In genomic region chr11:9616858-9617257, GRCh38 we compare ENCODE assay signal across 20 cellular contexts. TPM values are rescaled to one million over a fixed set of nuclear protein-coding genes. Genes with fewer than 3 reads are reported as not detected.
DNase-seq lines count a peak whose midpoint lies in the region; ATAC-seq, FAIRE-seq and TF ChIP-seq lines count a peak whose summit lies in the region.
"Had no signal": no experiment of that assay in that cellular context is flagged by ENCODE, and none has a peak within 500 bp of the region (broad histone marks: within the 10 kb centered on the region; RNA-seq: fewer than 3 reads in every experiment).

No MANE protein-coding gene starts in this region.

- CTCF ChIA-PET in activated CD8-positive, alpha-beta T cell treated with anti-CD3 and anti-CD28 coated beads for 36 hours (lab: Charles Lee) = interaction anchor here (1.3 to 1.9 kb wide), 2 partner anchors 110 to 142 kb away, joined by 3 to 7 read pairs; no protein-coding TSS in a partner anchor
- CTCF ChIA-PET in activated CD8-positive, alpha-beta T cell treated with anti-CD3 and anti-CD28 coated beads, Interleukin-2, amount 10 ng/mL, durations not matched to agents 7 days and 5 days (lab: Charles Lee) = interaction anchor here (1.3 to 2.0 kb wide), 2 partner anchors 82 to 131 kb away, joined by 5 to 10 read pairs; no protein-coding TSS in a partner anchor
- CTCF ChIA-PET in IMR-90 (lab: Yijun Ruan, JAX) = no interaction called here
- CTCF ChIA-PET in endothelial cell of umbilical vein (lab: Charles Lee) = interaction anchor here (1.0 to 1.3 kb wide), 2 partner anchors 82 to 109 kb away, joined by 3 to 4 read pairs; no protein-coding TSS in a partner anchor
- CTCF ChIA-PET in activated CD8-positive, alpha-beta memory T cell treated with anti-CD3 and anti-CD28 coated beads, Interleukin-2, amount 10 ng/mL, durations not matched to agents 7 days and 5 days (lab: Charles Lee) = no interaction called here

- H3K27ac Mint-ChIP-seq in activated CD8-positive, alpha-beta T cell treated with anti-CD3 and anti-CD28 coated beads for 36 hours = no peak overlapping the region
- no peak overlapping the region for H3K27ac Mint-ChIP-seq in activated CD8-positive, alpha-beta T cell treated with anti-CD3 and anti-CD28 coated beads, Interleukin-2, amount 10 ng/mL, durations not matched to agents 7 days and 5 days
- no peak overlapping the region for H3K27ac Mint-ChIP-seq in activated CD8-positive, alpha-beta memory T cell treated with anti-CD3 and anti-CD28 coated beads, Interleukin-2, amount 10 ng/mL, durations not matched to agents 7 days and 5 days
- H3K27ac Mint-ChIP-seq: CD8-positive, alpha-beta T cell; T-helper 1 cell treated with Interleukin-12 subunit alpha and Interleukin-12 subunit beta and Interleukin-4 antibody, amounts not matched to agents 30 μg/mL and 1 μg/mL, for 36 hours had no signal

- peak overlapping the region; percentile 46; the same call in 1 of the 3 replicates for H2BK15ac ChIP-seq in IMR-90 (ENCODE audit: low read depth, low read length)

- H4K5ac ChIP-seq in IMR-90 (ENCODE audit: low read depth, low read length) = 0 out of 2 replicates have a peak overlapping the region, but pooled peaks have one; percentile 22

- peaks cover 28% of the 10 kb centered on the region for H3K9me1 ChIP-seq in IMR-90 (ENCODE audit: insufficient read depth, low read length)
- no peaks in the 10 kb centered on the region for H3K9me1 ChIP-seq in endothelial cell of umbilical vein (replicated peaks; ENCODE audit: control insufficient read depth, extremely low read depth, insufficient read depth, low read length)

- peak overlapping the region; percentile 82 for H2BK5ac ChIP-seq in IMR-90 (ENCODE audit: low read depth, low read length, poor library complexity, severe bottlenecking)

- no peak overlapping the region for H3K4me3 Mint-ChIP-seq in activated CD8-positive, alpha-beta T cell treated with anti-CD3 and anti-CD28 coated beads for 36 hours
- no peak overlapping the region for H3K4me3 Mint-ChIP-seq in activated CD8-positive, alpha-beta T cell treated with anti-CD3 and anti-CD28 coated beads, Interleukin-2, amount 10 ng/mL, durations not matched to agents 7 days and 5 days
- no peak overlapping the region for H3K4me3 Mint-ChIP-seq in activated CD8-positive, alpha-beta memory T cell treated with anti-CD3 and anti-CD28 coated beads, Interleukin-2, amount 10 ng/mL, durations not matched to agents 7 days and 5 days
- H3K4me3 Mint-ChIP-seq: CD8-positive, alpha-beta T cell; T-helper 1 cell treated with Interleukin-12 subunit alpha and Interleukin-12 subunit beta and Interleukin-4 antibody, amounts not matched to agents 30 μg/mL and 1 μg/mL, for 36 hours had no signal

- peak overlapping the region; percentile 88 for H3K4ac ChIP-seq in IMR-90 (ENCODE audit: low read depth, low read length)

- H3K27ac ChIP-seq in IMR-90 (ENCODE audit: insufficient read depth, low read length) (no peak overlapping the region), endothelial cell of umbilical vein (ENCODE audit: insufficient read depth, low read depth, low read length) (no peak overlapping the region), spleen (peak overlapping the region in 5 of 8 donors; percentile 90 to 95 (median 92))
- H3K27ac ChIP-seq: HL-60, parathyroid adenoma had no signal

- H3K4me1 Mint-ChIP-seq in activated CD8-positive, alpha-beta T cell treated with anti-CD3 and anti-CD28 coated beads for 36 hours (ENCODE audit: low read depth) = peaks cover 32% of the 10 kb centered on the region
- peaks cover 20% of the 10 kb centered on the region for H3K4me1 Mint-ChIP-seq in activated CD8-positive, alpha-beta T cell treated with anti-CD3 and anti-CD28 coated beads, Interleukin-2, amount 10 ng/mL, durations not matched to agents 7 days and 5 days (ENCODE audit: low read depth)
- peaks cover 20% of the 10 kb centered on the region for H3K4me1 Mint-ChIP-seq in activated CD8-positive, alpha-beta memory T cell treated with anti-CD3 and anti-CD28 coated beads, Interleukin-2, amount 10 ng/mL, durations not matched to agents 7 days and 5 days

- in situ Hi-C loops in IMR-90 (cut with MboI; ENCODE audit: low sequenced_read_pairs) = loop anchor here (5.0 to 25.0 kb wide), 3 partner anchors 45 to 695 kb away; partner anchors contain the start of genes ADM and SWAP70

- peak overlapping the region; percentile 73 for H2AK5ac ChIP-seq in IMR-90 (ENCODE audit: low read depth, low read length)

- peak overlapping the region; percentile 91 for H3K14ac ChIP-seq in IMR-90 (replicated peaks; ENCODE audit: low read depth, low read length)

- H3K79me2 ChIP-seq in endothelial cell of umbilical vein (ENCODE audit: control insufficient read depth, insufficient read depth, low read length) = no peaks in the 10 kb centered on the region
- H3K79me2 ChIP-seq: parathyroid adenoma had no signal

- H3K9me3 ChIP-seq in IMR-90 (ENCODE audit: control insufficient read depth, insufficient read depth, low read length) (no peaks in the 10 kb centered on the region), endothelial cell of umbilical vein (replicated peaks; ENCODE audit: control insufficient read depth, insufficient read depth, low read length) (no peaks in the 10 kb centered on the region), spleen (no peaks in the 10 kb centered on the region)

- H3K4me3 ChIP-seq in IMR-90 (ENCODE audit: insufficient read depth, low read depth, low read length) (no peak overlapping the region), endothelial cell of umbilical vein (replicated peaks in 1 of 3; ENCODE audit: insufficient read depth in 1 of 3, low read depth in 1 of 3, low read length in 3 of 3) (no peak overlapping the region), spleen (no peak overlapping the region)
- H3K4me3 ChIP-seq: smooth muscle cell had no signal

- H3K27me3 Mint-ChIP-seq in activated CD8-positive, alpha-beta T cell treated with anti-CD3 and anti-CD28 coated beads for 36 hours = no peaks in the 10 kb centered on the region
- H3K27me3 Mint-ChIP-seq in activated CD8-positive, alpha-beta T cell treated with anti-CD3 and anti-CD28 coated beads, Interleukin-2, amount 10 ng/mL, durations not matched to agents 7 days and 5 days (ENCODE audit: low read depth) = peaks cover 4% of the 10 kb centered on the region
- H3K27me3 Mint-ChIP-seq in activated CD8-positive, alpha-beta memory T cell treated with anti-CD3 and anti-CD28 coated beads, Interleukin-2, amount 10 ng/mL, durations not matched to agents 7 days and 5 days = no peaks in the 10 kb centered on the region

- peak overlapping the region; percentile 92 for H4K91ac ChIP-seq in IMR-90 (ENCODE audit: insufficient read depth, low read depth, low read length)

- H3K9ac ChIP-seq in IMR-90 (ENCODE audit: low read depth, low read length) (no peak overlapping the region), endothelial cell of umbilical vein (replicated peaks; ENCODE audit: extremely low read depth, insufficient read depth, low read length) (no peak overlapping the region)
- H3K9ac ChIP-seq: parathyroid adenoma had no signal

- intact Hi-C loops in activated CD8-positive, alpha-beta T cell treated with anti-CD3 and anti-CD28 coated beads for 36 hours (cut with micrococcal nuclease) = loop anchor here (10.0 kb wide), 1 partner anchor 678 kb away; the partner anchor contains the start of gene SBF2
- intact Hi-C loops in IMR-90 (cut with micrococcal nuclease) = loop anchor here (5.0 kb wide), 1 partner anchor 45 kb away; the partner anchor contains the start of gene SWAP70
- intact Hi-C loops in endothelial cell of umbilical vein (cut with micrococcal nuclease) = no loop called here
- intact Hi-C loops in spleen (cut with DNase I; ENCODE audit: low total_unique reads) = loop anchor here (5.0 to 10.0 kb wide), 2 partner anchors 48 to 110 kb away; partner anchors contain the start of gene SWAP70

- H3K27me3 ChIP-seq in IMR-90 (ENCODE audit: control insufficient read depth, insufficient read depth, low read length) (no peaks in the 10 kb centered on the region), endothelial cell of umbilical vein (ENCODE audit: control insufficient read depth in 2 of 2, insufficient read depth in 2 of 2, low read length in 2 of 2) (no peaks in the 10 kb centered on the region), spleen (replicated peaks in 1 of 7) (no peaks in the 10 kb centered on the region)

- H3K23ac ChIP-seq in IMR-90 (ENCODE audit: low read depth, low read length) = peak overlapping the region; percentile 18; the same call in 1 of the 2 replicates

- 100% methylated on average over 3 of the region's 4 CpGs; no CpG with 5 or more reads in 1 of the 2 experiments for WGBS in IMR-90 (ENCODE audit: extremely low coverage in 2 of 2, insufficient read length in 1 of 2), 2 experiments
- 90 to 95% (median 92%) methylated on average over 4 of the region's 4 CpGs for whole genome bisulfite sequencing in spleen, 5 donors

- no peak for TF ChIP-seq CTCF in activated CD8-positive, alpha-beta T cell treated with anti-CD3 and anti-CD28 coated beads for 36 hours (IDR thresholded peaks at IDR 0.05)
- no peak for TF ChIP-seq CTCF in IMR-90 (conservative IDR thresholded peaks at IDR 0.05; ENCODE audit: low read depth, low read length)
- no peak for TF ChIP-seq CTCF in endothelial cell of umbilical vein (IDR thresholded peaks at IDR 0.05; ENCODE audit: extremely low read depth in 1 of 2, insufficient read depth in 1 of 2, low read depth in 1 of 2, low read length in 2 of 2)
- no peak for TF ChIP-seq CTCF in spleen (IDR thresholded peaks at IDR 0.05 in 8 of 11, conservative IDR thresholded peaks at IDR 0.05 in 3 of 11)

- H2BK20ac ChIP-seq in IMR-90 (ENCODE audit: low read depth, low read length) = peak overlapping the region; percentile 94

- H3K36me3 ChIP-seq in IMR-90 (ENCODE audit: control insufficient read depth, insufficient read depth, low read length) (no peaks in the 10 kb centered on the region), endothelial cell of umbilical vein (ENCODE audit: control insufficient read depth in 2 of 2, extremely low read depth in 1 of 2, insufficient read depth in 2 of 2, low read length in 2 of 2) (no peaks in the 10 kb centered on the region), spleen (no peaks in the 10 kb centered on the region)

- H3K79me1 ChIP-seq in IMR-90 (ENCODE audit: low read depth in 1 of 2, low read length in 2 of 2) = peaks cover 0 to 27% of the 10 kb centered on the region in 2 experiments

- FAIRE-seq in endothelial cell of umbilical vein (lab: Jason Lieb, UNC) = peak; percentile 8

- peak; percentile 59 for DNase-seq in activated CD8-positive, alpha-beta T cell treated with anti-CD3 and anti-CD28 coated beads for 36 hours
- DNase-seq in activated CD8-positive, alpha-beta T cell treated with anti-CD3 and anti-CD28 coated beads, Interleukin-2, amount 10 ng/mL, durations not matched to agents 7 days and 5 days = no peak
- DNase-seq in IMR-90 = peak; percentile 66
- DNase-seq in endothelial cell of umbilical vein (ENCODE audit: low read depth, low spot score) = peak; percentile 14
- no peak for DNase-seq in spleen
- DNase-seq in NCI-H2227 treated with DMSO at 0.1 percent for 48 hours (lab: John Stamatoyannopoulos, UW) = no peak
- no peak for DNase-seq in activated CD8-positive, alpha-beta memory T cell treated with anti-CD3 and anti-CD28 coated beads, Interleukin-2, amount 10 ng/mL, durations not matched to agents 7 days and 5 days
- DNase-seq: activated CD4-positive, CD25-positive, alpha-beta regulatory T cell treated with anti-CD3 and anti-CD28 coated beads, Interleukin-2, amount 50 U/mL, for 72 hours; caudate nucleus; CD8-positive, alpha-beta T cell; DMS79 treated with DMSO at 0.1 percent for 48 hours; foreskin melanocyte; KG1; left colon; NCI-H1092 treated with DMSO at 0.1 percent for 48 hours had no signal

- H4K8ac ChIP-seq in IMR-90 (ENCODE audit: low read depth in 2 of 2, low read length in 2 of 2) = peak overlapping the region in 1 of 2 experiments; percentile 36; a peak in 1 of 4 replicates

- H3K18ac ChIP-seq in IMR-90 (ENCODE audit: low read depth, low read length) = peak overlapping the region; percentile 75; the same call in 1 of the 2 replicates

- no peak for ATAC-seq in activated CD8-positive, alpha-beta T cell treated with anti-CD3 and anti-CD28 coated beads for 36 hours
- no peak for ATAC-seq in activated CD8-positive, alpha-beta T cell treated with anti-CD3 and anti-CD28 coated beads, Interleukin-2, amount 10 ng/mL, durations not matched to agents 7 days and 5 days
- no peak for ATAC-seq in IMR-90 (ENCODE audit: low read depth)
- no peak for ATAC-seq in HG03280 (IDR thresholded peaks at IDR 0.05; ENCODE audit: unreplicated experiment)
- ATAC-seq in activated CD8-positive, alpha-beta memory T cell treated with anti-CD3 and anti-CD28 coated beads, Interleukin-2, amount 10 ng/mL, durations not matched to agents 7 days and 5 days = no peak
- ATAC-seq: CD8-positive, alpha-beta T cell; left colon had no signal

- TF ChIP-seq RAD21 in IMR-90 (IDR thresholded peaks at IDR 0.05; ENCODE audit: low read length) = no peak

- no peaks in the 10 kb centered on the region for H3K36me3 Mint-ChIP-seq in activated CD8-positive, alpha-beta T cell treated with anti-CD3 and anti-CD28 coated beads for 36 hours (ENCODE audit: low read depth)
- no peaks in the 10 kb centered on the region for H3K36me3 Mint-ChIP-seq in activated CD8-positive, alpha-beta T cell treated with anti-CD3 and anti-CD28 coated beads, Interleukin-2, amount 10 ng/mL, durations not matched to agents 7 days and 5 days (ENCODE audit: low read depth)
- H3K36me3 Mint-ChIP-seq in activated CD8-positive, alpha-beta memory T cell treated with anti-CD3 and anti-CD28 coated beads, Interleukin-2, amount 10 ng/mL, durations not matched to agents 7 days and 5 days = no peaks in the 10 kb centered on the region
- H3K36me3 Mint-ChIP-seq: CD8-positive, alpha-beta T cell had no signal

- peak overlapping the region; percentile 76 for H2AFZ ChIP-seq in IMR-90 (replicated peaks; ENCODE audit: low read length, poor library complexity)
- H2AFZ ChIP-seq in endothelial cell of umbilical vein (ENCODE audit: low read depth, low read length) = no peak overlapping the region
- H2AFZ ChIP-seq: parathyroid adenoma had no signal

- peak overlapping the region; percentile 4; the same call in 1 of the 2 replicates for H3K56ac ChIP-seq in IMR-90 (ENCODE audit: extremely low read depth, insufficient read depth, low read length)

- BruUV-seq in IMR-90 (replicated peaks; lab: Mats Ljungman, UMichigan) (no TSS peak), endothelial cell of umbilical vein (replicated peaks; lab: Mats Ljungman, UMichigan) (no TSS peak)

- H3K4me2 ChIP-seq in IMR-90 (ENCODE audit: low read depth, low read length) (no peak overlapping the region), endothelial cell of umbilical vein (ENCODE audit: insufficient read depth, low read length) (no peak overlapping the region)
- H3K4me2 ChIP-seq: smooth muscle cell had no signal

- dilution Hi-C loops in IMR-90 (cut with HindIII; ENCODE audit: low sequenced_read_pairs, unreplicated experiment) (no loop called here), endothelial cell of umbilical vein (cut with MboI; ENCODE audit: extremely low pct_ligation_motif_present, low sequenced_read_pairs) (loop anchor here (25.0 kb wide), 1 partner anchor 120 kb away; no protein-coding TSS in a partner anchor)

- POLR2A ChIA-PET in activated CD8-positive, alpha-beta T cell treated with anti-CD3 and anti-CD28 coated beads for 36 hours (lab: Charles Lee) = interaction anchor here (0.8 to 0.9 kb wide), 2 partner anchors 16 to 37 kb away, joined by 3 read pairs; no protein-coding TSS in a partner anchor
- POLR2A ChIA-PET in activated CD8-positive, alpha-beta T cell treated with anti-CD3 and anti-CD28 coated beads, Interleukin-2, amount 10 ng/mL, durations not matched to agents 7 days and 5 days (lab: Charles Lee) = no interaction called here
- POLR2A ChIA-PET in IMR-90 (lab: Charles Lee; ENCODE audit: unreplicated experiment) = no interaction called here
- POLR2A ChIA-PET in endothelial cell of umbilical vein (lab: Charles Lee) = no interaction called here

- no peaks in the 10 kb centered on the region for H3K9me3 Mint-ChIP-seq in activated CD8-positive, alpha-beta T cell treated with anti-CD3 and anti-CD28 coated beads for 36 hours
- no peaks in the 10 kb centered on the region for H3K9me3 Mint-ChIP-seq in activated CD8-positive, alpha-beta T cell treated with anti-CD3 and anti-CD28 coated beads, Interleukin-2, amount 10 ng/mL, durations not matched to agents 7 days and 5 days (ENCODE audit: insufficient read depth)
- H3K9me3 Mint-ChIP-seq in activated CD8-positive, alpha-beta memory T cell treated with anti-CD3 and anti-CD28 coated beads, Interleukin-2, amount 10 ng/mL, durations not matched to agents 7 days and 5 days (ENCODE audit: low read depth) = no peaks in the 10 kb centered on the region
- H3K9me3 Mint-ChIP-seq: CD8-positive, alpha-beta T cell; T-helper 1 cell treated with Interleukin-12 subunit alpha and Interleukin-12 subunit beta and Interleukin-4 antibody, amounts not matched to agents 30 μg/mL and 1 μg/mL, for 36 hours had no signal

- H3K4me1 ChIP-seq in IMR-90 (ENCODE audit: control insufficient read depth, insufficient read depth, low read length) = peaks cover 17% of the 10 kb centered on the region
- peaks cover 36% of the 10 kb centered on the region for H3K4me1 ChIP-seq in endothelial cell of umbilical vein (ENCODE audit: control insufficient read depth, extremely low read depth, insufficient read depth, low read length)
- H3K4me1 ChIP-seq in spleen = peaks cover 17 to 86% (median 59%) of the 10 kb centered on the region in 6 donors

- H2AK9ac ChIP-seq in IMR-90 (replicated peaks; ENCODE audit: low read depth, low read length, poor library complexity) = peak overlapping the region; percentile 60

- TF ChIP-seq POLR2A in IMR-90 (IDR thresholded peaks at IDR 0.05; ENCODE audit: low read depth, low read length) (no peak), endothelial cell of umbilical vein (IDR thresholded peaks at IDR 0.05; ENCODE audit: low read depth, low read length) (no peak), spleen (IDR thresholded peaks at IDR 0.05) (no peak)

- peak overlapping the region; percentile 81 for H2BK120ac ChIP-seq in IMR-90 (ENCODE audit: low read depth, low read length)

- H4K20me1 ChIP-seq in IMR-90 (ENCODE audit: insufficient read depth, low read length) = no peaks in the 10 kb centered on the region
- no peaks in the 10 kb centered on the region for H4K20me1 ChIP-seq in endothelial cell of umbilical vein (replicated peaks; ENCODE audit: control insufficient read depth, extremely low read depth, insufficient read depth, low read length)

RNA-seq across cellular contexts. Expression of gene WEE1, which starts 43.4 kb away (rescaled TPM):
- total RNA-seq in activated CD8-positive, alpha-beta T cell treated with anti-CD3 and anti-CD28 coated beads for 36 hours = 10 to 100 TPM; 45.2 to 49.2 TPM
- total RNA-seq in activated CD8-positive, alpha-beta T cell treated with anti-CD3 and anti-CD28 coated beads, Interleukin-2, amount 10 ng/mL, durations not matched to agents 7 days and 5 days = 10 to 100 TPM; 73.3 to 75.1 TPM
- total RNA-seq in IMR-90 (2012; rRNA removed) (29.2 and 45.5 TPM in 2 replicates), endothelial cell of umbilical vein (42.8 and 47.0 TPM in 2 replicates), spleen (10 to 100 TPM; 12.8 to 30.6 (median 16.9) TPM)
- polyA plus RNA-seq in IMR-90 (2012; rRNA removed) (20.2 and 26.5 TPM in 2 replicates), endothelial cell of umbilical vein (12.4 and 19.2 TPM in 2 replicates), spleen (10 to 100 TPM in 2 of 3 donors, 1 to 10 TPM in 1; 6.3 to 11.7 (median 11.1) TPM)
- 3.7 and 5.6 TPM in 2 replicates for polyA plus RNA-seq in IMR-90 (2012; cell fraction: cytosol; rRNA removed)
- polyA plus RNA-seq in IMR-90 (2012; cell fraction: nucleus; rRNA removed; ENCODE audit: low replicate concordance) = 10.9 and 83.2 TPM in 2 replicates
- 17.8 and 19.4 TPM in 2 replicates for polyA plus RNA-seq in endothelial cell of umbilical vein (2011; cell fraction: cytosol; rRNA removed)
- 93.8 and 122 TPM in 2 replicates for polyA plus RNA-seq in endothelial cell of umbilical vein (2011; cell fraction: nucleus; rRNA removed)
- 21.2 and 27.5 TPM in 2 replicates for polyA plus RNA-seq in endothelial cell of umbilical vein (2012)
- polyA minus RNA-seq in endothelial cell of umbilical vein = 27.2 and 28.9 TPM in 2 replicates
- 34.8 TPM for polyA minus RNA-seq in endothelial cell of umbilical vein (2011; cell fraction: cytosol; rRNA and poly(A)+ RNA removed)
- 92.7 and 117 TPM in 2 replicates for polyA minus RNA-seq in endothelial cell of umbilical vein (2011; cell fraction: nucleus; rRNA and poly(A)+ RNA removed)
- 10 to 100 TPM; 76.8 to 83.3 TPM for total RNA-seq in activated CD8-positive, alpha-beta memory T cell treated with anti-CD3 and anti-CD28 coated beads, Interleukin-2, amount 10 ng/mL, durations not matched to agents 7 days and 5 days

RNA-seq across cellular contexts. Expression of gene SWAP70, which starts 47.0 kb away (rescaled TPM):
- 1 to 10 TPM; 8.9 to 9.6 TPM for total RNA-seq in activated CD8-positive, alpha-beta T cell treated with anti-CD3 and anti-CD28 coated beads for 36 hours
- total RNA-seq in activated CD8-positive, alpha-beta T cell treated with anti-CD3 and anti-CD28 coated beads, Interleukin-2, amount 10 ng/mL, durations not matched to agents 7 days and 5 days = 10 to 100 TPM; 11.5 to 13.3 TPM
- total RNA-seq in IMR-90 (2012; rRNA removed) = 19.9 and 28.9 TPM in 2 replicates
- 12.6 and 15.5 TPM in 2 replicates for polyA plus RNA-seq in IMR-90 (2012; rRNA removed)
- polyA plus RNA-seq in IMR-90 (2012; cell fraction: cytosol; rRNA removed) = 4.8 and 7.0 TPM in 2 replicates
- polyA plus RNA-seq in IMR-90 (2012; cell fraction: nucleus; rRNA removed; ENCODE audit: low replicate concordance) = 2.0 and 11.4 TPM in 2 replicates
- 156 and 165 TPM in 2 replicates for total RNA-seq in endothelial cell of umbilical vein
- 39.6 and 52.5 TPM in 2 replicates for polyA plus RNA-seq in endothelial cell of umbilical vein
- polyA plus RNA-seq in endothelial cell of umbilical vein (2011; cell fraction: cytosol; rRNA removed) = 62.4 and 66.8 TPM in 2 replicates
- polyA plus RNA-seq in endothelial cell of umbilical vein (2011; cell fraction: nucleus; rRNA removed) = 49.5 and 63.1 TPM in 2 replicates
- polyA plus RNA-seq in endothelial cell of umbilical vein (2012) = 106 and 152 TPM in 2 replicates
- polyA minus RNA-seq in endothelial cell of umbilical vein = 89.0 and 89.6 TPM in 2 replicates
- polyA minus RNA-seq in endothelial cell of umbilical vein (2011; cell fraction: cytosol; rRNA and poly(A)+ RNA removed) = 16.4 TPM
- polyA minus RNA-seq in endothelial cell of umbilical vein (2011; cell fraction: nucleus; rRNA and poly(A)+ RNA removed) = 49.5 and 64.0 TPM in 2 replicates
- total RNA-seq in spleen = 100 to 1,000 TPM in 6 of 7 donors, 10 to 100 TPM in 1; 95.2 to 130 (median 117) TPM
- polyA plus RNA-seq in spleen = 10 to 100 TPM; 34.9 to 55.0 (median 38.6) TPM
- total RNA-seq in activated CD8-positive, alpha-beta memory T cell treated with anti-CD3 and anti-CD28 coated beads, Interleukin-2, amount 10 ng/mL, durations not matched to agents 7 days and 5 days = 10 to 100 TPM in 1 of 2 experiments, 1 to 10 TPM in 1; 7.9 to 10.1 TPM

Comparison
In these comparisons a context has a peak if more than half of its experiments do, and no peak if none do; other contexts are left out.
1. DNase-seq: peak in activated CD8-positive, alpha-beta T cell treated with anti-CD3 and anti-CD28 coated beads for 36 hours (single experiment), IMR-90 (single experiment) and endothelial cell of umbilical vein (single experiment); none in activated CD8-positive, alpha-beta T cell treated with anti-CD3 and anti-CD28 coated beads, Interleukin-2, amount 10 ng/mL, durations not matched to agents 7 days and 5 days (single experiment), spleen (single experiment), NCI-H2227 treated with DMSO at 0.1 percent for 48 hours (single experiment) and activated CD8-positive, alpha-beta memory T cell treated with anti-CD3 and anti-CD28 coated beads, Interleukin-2, amount 10 ng/mL, durations not matched to agents 7 days and 5 days (single experiment).
2. H3K27ac ChIP-seq: peak in spleen (5 of 8); none in IMR-90 (single experiment) and endothelial cell of umbilical vein (single experiment).
3. CTCF ChIA-PET loops: an anchor here in activated CD8-positive, alpha-beta T cell treated with anti-CD3 and anti-CD28 coated beads for 36 hours (1.3 to 1.9 kb wide), activated CD8-positive, alpha-beta T cell treated with anti-CD3 and anti-CD28 coated beads, Interleukin-2, amount 10 ng/mL, durations not matched to agents 7 days and 5 days (1.3 to 2.0 kb wide) and endothelial cell of umbilical vein (1.0 to 1.3 kb wide); none called in IMR-90 and activated CD8-positive, alpha-beta memory T cell treated with anti-CD3 and anti-CD28 coated beads, Interleukin-2, amount 10 ng/mL, durations not matched to agents 7 days and 5 days.